17 cellular contexts compared by ENCODE assay signal in the genomic region with DNA sequence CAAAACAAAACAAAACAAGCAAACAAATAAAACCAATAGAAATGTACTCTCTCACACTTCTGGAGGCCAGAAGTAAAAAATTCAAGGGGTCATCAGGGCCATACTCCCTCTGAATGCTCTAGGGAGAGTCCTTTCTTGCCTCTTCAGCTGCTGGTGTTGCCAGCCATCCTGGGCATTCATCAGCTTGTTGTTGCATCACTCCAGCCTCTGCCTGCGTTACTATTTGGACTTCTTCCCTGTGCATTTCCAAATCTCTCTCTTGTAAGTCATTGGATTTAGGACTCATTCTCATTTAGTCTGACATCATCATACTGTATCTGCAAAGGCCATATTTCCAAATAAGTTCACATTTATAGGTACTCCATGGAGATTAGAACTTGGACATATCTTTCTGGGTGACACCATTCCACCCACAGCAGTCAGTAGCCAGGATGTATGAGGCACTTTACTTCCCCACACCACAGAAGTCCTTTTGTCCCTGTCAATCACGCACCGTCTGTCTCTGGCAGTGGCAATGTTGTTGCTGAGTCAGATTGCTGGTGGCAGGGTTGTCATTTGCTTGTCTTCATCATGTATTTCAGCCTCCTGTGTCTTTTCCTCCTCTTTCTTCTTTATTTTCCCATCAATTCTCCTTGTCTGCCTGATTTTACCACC.
DNase-seq lines count a peak whose midpoint lies in the region; ATAC-seq, FAIRE-seq and TF ChIP-seq lines count a peak whose summit lies in the region.
"Had no signal": no experiment of that assay in that cellular context is flagged by ENCODE, and none has a peak within 500 bp of the region (broad histone marks: within the 10 kb centered on the region; RNA-seq: fewer than 3 reads in every experiment).

No MANE protein-coding gene starts in this region.

- peaks cover 17% of the 10 kb centered on the region; the same call in 2 of the 3 replicates for H3K79me2 ChIP-seq in K562 (ENCODE audit: control insufficient read depth, insufficient read depth, low read length)

- H3K9me3 ChIP-seq in HEK293 (ENCODE audit: control insufficient read depth, insufficient read depth, low read depth, low read length) = no peaks in the 10 kb centered on the region; the same call in 1 of the 2 replicates
- no peaks in the 10 kb centered on the region for H3K9me3 ChIP-seq in K562 (replicated peaks; ENCODE audit: control insufficient read depth, insufficient read depth, low read depth, low read length)
- H3K9me3 ChIP-seq in tibial artery = peaks cover 0 to 1% (median 0%) of the 10 kb centered on the region in 3 donors
- H3K9me3 ChIP-seq: SJSA1 had no signal

- H4K20me1 ChIP-seq in K562 (replicated peaks; ENCODE audit: control insufficient read depth, insufficient read depth, low read length) = no peaks in the 10 kb centered on the region

- TF ChIP-seq RAD21 in K562 (CRISPR knock-in tag; conservative IDR thresholded peaks at IDR 0.05 in 1 of 2, IDR thresholded peaks at IDR 0.05 in 1 of 2) = no peak

- H3K4me3 ChIP-seq in HEK293 (ENCODE audit: low read depth, low read length) = no peak overlapping the region
- no peak overlapping the region for H3K4me3 ChIP-seq in K562
- H3K4me3 ChIP-seq in fibroblast of villous mesenchyme (ENCODE audit: low read depth, low read length) = no peak overlapping the region
- no peak overlapping the region for H3K4me3 ChIP-seq in tibial artery
- H3K4me3 ChIP-seq: SJSA1 had no signal

- in situ Hi-C loops in K562 (cut with MboI) = no loop called here

- H3K4me1 ChIP-seq in HEK293 (ENCODE audit: control insufficient read depth, insufficient read depth, low read length) (no peaks in the 10 kb centered on the region), K562 (replicated peaks in 1 of 2; ENCODE audit: control insufficient read depth in 2 of 2, insufficient read depth in 2 of 2, low read length in 2 of 2) (no peaks in the 10 kb centered on the region), tibial artery (no peaks in the 10 kb centered on the region), foreskin keratinocyte (no peaks in the 10 kb centered on the region)
- H3K4me1 ChIP-seq: SJSA1 had no signal

- TF ChIP-seq CTCF in HEK293 (tag by site-specific recombination; IDR thresholded peaks at IDR 0.05) (no peak), K562 (IDR thresholded peaks at IDR 0.05 in 2 of 3, conservative IDR thresholded peaks at IDR 0.05 in 1 of 3; ENCODE audit: insufficient read depth in 2 of 3, low read depth in 1 of 3, low read length in 3 of 3) (no peak), fibroblast of villous mesenchyme (IDR thresholded peaks at IDR 0.05; ENCODE audit: insufficient read depth, low read depth, low read length) (no peak), tibial artery (IDR thresholded peaks at IDR 0.05) (no peak), foreskin keratinocyte (conservative IDR thresholded peaks at IDR 0.05) (no peak)

- H3K36me3 ChIP-seq in HEK293 (ENCODE audit: control insufficient read depth in 2 of 2, insufficient read depth in 1 of 2, low read length in 2 of 2) (no peaks in the 10 kb centered on the region), K562 (ENCODE audit: control insufficient read depth, insufficient read depth, low read length) (peaks cover 27% of the 10 kb centered on the region), tibial artery (no peaks in the 10 kb centered on the region)
- H3K36me3 ChIP-seq: SJSA1 had no signal

- H3K27me3 ChIP-seq in K562 (ENCODE audit: control insufficient read depth in 2 of 2, insufficient read depth in 2 of 2, low read length in 2 of 2) = no peaks in the 10 kb centered on the region
- peaks cover 0 to 1% of the 10 kb centered on the region in 2 donors for H3K27me3 ChIP-seq in tibial artery
- H3K27me3 ChIP-seq in foreskin keratinocyte = peaks cover 23% of the 10 kb centered on the region

- POLR2A ChIA-PET in HEK293 (lab: Yijun Ruan, JAX) = no interaction called here
- POLR2A ChIA-PET in K562 (lab: Yijun Ruan, JAX) = interaction anchor here (0.9 kb wide), 1 partner anchor 9 kb away, joined by 3 read pairs; no protein-coding TSS in a partner anchor

- no peak for TF ChIP-seq POLR2A in K562 (conservative IDR thresholded peaks at IDR 0.05)

- DNase-seq in K562 (ENCODE audit: extremely low read depth in 1 of 4, low spot score in 3 of 4) (no peak), fibroblast of villous mesenchyme (ENCODE audit: low read depth) (peak; percentile 3), stromal cell of bone marrow (ENCODE audit: low read depth) (peak; percentile 36), tibial artery (no peak), foreskin keratinocyte (no peak)
- DNase-seq: Calu3; CD4-positive, alpha-beta memory T cell; DMS53; H7; MV-4-11; NCI-H1417 treated with DMSO at 0.1 percent for 48 hours; NCI-H1930; NK-92 treated with Interleukin-12 subunit alpha and Interleukin-12 subunit beta, amount 100 ng/mL, for 24 hours had no signal

- no peak for TF ChIP-seq EP300 in K562 (IDR thresholded peaks at IDR 0.05; ENCODE audit: low read length)

- WGBS in K562 (ENCODE audit: insufficient coverage, low coverage, missing lambda C conversion rate) = 89% methylated on average over 3 of the region's 3 CpGs

- no peak overlapping the region for H3K4me2 ChIP-seq in K562 (ENCODE audit: insufficient read depth, low read length)

- no peaks in the 10 kb centered on the region for H3K9me1 ChIP-seq in K562 (ENCODE audit: control insufficient read depth, insufficient read depth, low read length)

- ATAC-seq in K562 = no peak
- ATAC-seq in HG03469 (IDR thresholded peaks at IDR 0.05; ENCODE audit: unreplicated experiment) = no peak
- no peak for ATAC-seq in foreskin keratinocyte

- H3K9ac ChIP-seq in K562 (ENCODE audit: insufficient read depth in 1 of 2, low read depth in 2 of 2, low read length in 2 of 2) = no peak overlapping the region

- no peak overlapping the region for H2AFZ ChIP-seq in K562 (ENCODE audit: low read depth, low read length)

- no peak for FAIRE-seq in K562 (lab: Jason Lieb, UNC)

- BruUV-seq in K562 (replicated peaks; lab: Mats Ljungman, UMichigan) = no TSS peak

- CTCF ChIA-PET in HEK293 (lab: Yijun Ruan, JAX) (no interaction called here), K562 (lab: Yijun Ruan, JAX; ENCODE audit: low intra/inter-chr PET ratio) (no interaction called here)

- no peak overlapping the region for H3K27ac ChIP-seq in HEK293 (ENCODE audit: extremely low read depth, low read depth, low read length)
- H3K27ac ChIP-seq in K562 (ENCODE audit: extremely low read depth, low read depth, low read length) = no peak overlapping the region
- H3K27ac ChIP-seq in tibial artery = no peak overlapping the region
- no peak overlapping the region for H3K27ac ChIP-seq in foreskin keratinocyte
- H3K27ac ChIP-seq: HL-60, SJSA1 had no signal

- intact Hi-C loops in K562 (cut with micrococcal nuclease) (no loop called here), tibial artery (cut with DNase I; ENCODE audit: low total_unique reads) (no loop called here)

TF ChIP-seq in HEK293, 187 proteins besides CTCF, POLR2A, EP300 and RAD21 (continues in another document):
- TF ChIP-seq ZNF266 (tag by site-specific recombination; IDR thresholded peaks at IDR 0.05; ENCODE audit: low read depth) = no peak
- no peak for TF ChIP-seq ZNF664 (tag by site-specific recombination; IDR thresholded peaks at IDR 0.05)
- no peak for TF ChIP-seq ZNF239 (tag by site-specific recombination; IDR thresholded peaks at IDR 0.05)

TF ChIP-seq in K562, 482 proteins besides CTCF, POLR2A, EP300 and RAD21 (continues in another document):
- TF ChIP-seq C11orf30 (IDR thresholded peaks at IDR 0.05; ENCODE audit: low read depth) (0 out of 2 replicates have a peak, but pooled peaks have one; percentile 9), NR2F6 (CRISPR knock-in tag; IDR thresholded peaks at IDR 0.05) (no peak), ZNF316 (IDR thresholded peaks at IDR 0.05) (0 out of 2 replicates have a peak, but pooled peaks have one; percentile 8)
- TF ChIP-seq, protein P1, sequence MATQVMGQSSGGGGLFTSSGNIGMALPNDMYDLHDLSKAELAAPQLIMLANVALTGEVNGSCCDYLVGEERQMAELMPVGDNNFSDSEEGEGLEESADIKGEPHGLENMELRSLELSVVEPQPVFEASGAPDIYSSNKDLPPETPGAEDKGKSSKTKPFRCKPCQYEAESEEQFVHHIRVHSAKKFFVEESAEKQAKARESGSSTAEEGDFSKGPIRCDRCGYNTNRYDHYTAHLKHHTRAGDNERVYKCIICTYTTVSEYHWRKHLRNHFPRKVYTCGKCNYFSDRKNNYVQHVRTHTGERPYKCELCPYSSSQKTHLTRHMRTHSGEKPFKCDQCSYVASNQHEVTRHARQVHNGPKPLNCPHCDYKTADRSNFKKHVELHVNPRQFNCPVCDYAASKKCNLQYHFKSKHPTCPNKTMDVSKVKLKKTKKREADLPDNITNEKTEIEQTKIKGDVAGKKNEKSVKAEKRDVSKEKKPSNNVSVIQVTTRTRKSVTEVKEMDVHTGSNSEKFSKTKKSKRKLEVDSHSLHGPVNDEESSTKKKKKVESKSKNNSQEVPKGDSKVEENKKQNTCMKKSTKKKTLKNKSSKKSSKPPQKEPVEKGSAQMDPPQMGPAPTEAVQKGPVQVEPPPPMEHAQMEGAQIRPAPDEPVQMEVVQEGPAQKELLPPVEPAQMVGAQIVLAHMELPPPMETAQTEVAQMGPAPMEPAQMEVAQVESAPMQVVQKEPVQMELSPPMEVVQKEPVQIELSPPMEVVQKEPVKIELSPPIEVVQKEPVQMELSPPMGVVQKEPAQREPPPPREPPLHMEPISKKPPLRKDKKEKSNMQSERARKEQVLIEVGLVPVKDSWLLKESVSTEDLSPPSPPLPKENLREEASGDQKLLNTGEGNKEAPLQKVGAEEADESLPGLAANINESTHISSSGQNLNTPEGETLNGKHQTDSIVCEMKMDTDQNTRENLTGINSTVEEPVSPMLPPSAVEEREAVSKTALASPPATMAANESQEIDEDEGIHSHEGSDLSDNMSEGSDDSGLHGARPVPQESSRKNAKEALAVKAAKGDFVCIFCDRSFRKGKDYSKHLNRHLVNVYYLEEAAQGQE (CRISPR knock-in tag; IDR thresholded peaks at IDR 0.05; ENCODE audit: low read depth) = no peak

Comparison
In these comparisons a context has a peak if more than half of its experiments do, and no peak if none do; other contexts are left out.
1. DNase-seq: peak in fibroblast of villous mesenchyme (single experiment) and stromal cell of bone marrow (single experiment); none in K562 (0 of 4), tibial artery (0 of 2) and foreskin keratinocyte (0 of 2).